ENCODE assay signal across 17 cellular contexts in genomic region chr9:134755221-134755907, GRCh38.
DNase-seq lines count a peak whose midpoint lies in the region; ATAC-seq and TF ChIP-seq lines count a peak whose summit lies in the region.
"Had no signal": no experiment of that assay in that cellular context is flagged by ENCODE, and none has a peak within 500 bp of the region (broad histone marks: within the 10 kb centered on the region; RNA-seq: fewer than 3 reads in every experiment).

No MANE protein-coding gene starts in this region.

- TF ChIP-seq CTCF in smooth muscle cell (IDR thresholded peaks at IDR 0.05; ENCODE audit: borderline replicate concordance, insufficient read depth, poor library complexity, severe bottlenecking) (no peak), left ventricle myocardium inferior (IDR thresholded peaks at IDR 0.05; ENCODE audit: borderline replicate concordance) (no peak)

- H3K27ac ChIP-seq in BLaER1 treated with 17β-estradiol and CSF1 and Interleukin-3, amounts not matched to agents 10 nM and 100 nM: no peak overlapping the region
- peak overlapping the region; percentile 75 for H3K27ac ChIP-seq in SJCRH30
- H3K27ac ChIP-seq in mesodermal cell (ENCODE audit: low read depth, low read length, severe bottlenecking): peak overlapping the region; percentile 1
- peak overlapping the region; percentile 74 for H3K27ac ChIP-seq in smooth muscle cell (ENCODE audit: low read depth)
- no peak overlapping the region for H3K27ac ChIP-seq in left ventricle myocardium inferior (replicated peaks)
- H3K27ac ChIP-seq: C4-2B had no signal

- H3K9me3 ChIP-seq in BLaER1 treated with 17β-estradiol and CSF1 and Interleukin-3, amounts not matched to agents 10 nM and 100 nM (replicated peaks in 1 of 11): no peaks in the 10 kb centered on the region
- H3K9me3 ChIP-seq in SJCRH30 (replicated peaks) (no peaks in the 10 kb centered on the region), mesodermal cell (ENCODE audit: control insufficient read depth, low read length) (no peaks in the 10 kb centered on the region), smooth muscle cell (replicated peaks; ENCODE audit: low read depth) (no peaks in the 10 kb centered on the region), left ventricle myocardium inferior (replicated peaks) (no peaks in the 10 kb centered on the region)

- ATAC-seq in GM21737 (IDR thresholded peaks at IDR 0.05; ENCODE audit: unreplicated experiment): no peak
- ATAC-seq: CD8-positive, alpha-beta T cell had no signal

- H2AFZ ChIP-seq in smooth muscle cell (ENCODE audit: low read depth): no peak overlapping the region

- H3K36me3 ChIP-seq in BLaER1 treated with 17β-estradiol and CSF1 and Interleukin-3, amounts not matched to agents 10 nM and 100 nM: peaks cover 0 to 7% (median 0%) of the 10 kb centered on the region in 11 experiments; a peak in 4 of 22 replicates
- 0 out of 2 replicates have a peak, but pooled peaks cover 4% of the 10 kb centered on the region for H3K36me3 ChIP-seq in SJCRH30
- H3K36me3 ChIP-seq in mesodermal cell (ENCODE audit: control insufficient read depth, insufficient read depth, low read length): peaks cover 94% of the 10 kb centered on the region
- peaks cover 3% of the 10 kb centered on the region for H3K36me3 ChIP-seq in smooth muscle cell (ENCODE audit: low read depth)
- H3K36me3 ChIP-seq in left ventricle myocardium inferior: peaks cover 6% of the 10 kb centered on the region

- peaks cover 39% of the 10 kb centered on the region for H3K79me2 ChIP-seq in smooth muscle cell (ENCODE audit: low read depth)

- peaks cover 0 to 75% (median 0%) of the 10 kb centered on the region in 11 experiments; a peak in 7 of 22 replicates for H3K27me3 ChIP-seq in BLaER1 treated with 17β-estradiol and CSF1 and Interleukin-3, amounts not matched to agents 10 nM and 100 nM
- H3K27me3 ChIP-seq in SJCRH30 (no peaks in the 10 kb centered on the region), smooth muscle cell (ENCODE audit: low read depth) (no peaks in the 10 kb centered on the region), left ventricle myocardium inferior (ENCODE audit: low read depth) (no peaks in the 10 kb centered on the region)

- H4K20me1 ChIP-seq in BLaER1 treated with 17β-estradiol and CSF1 and Interleukin-3, amounts not matched to agents 10 nM and 100 nM: peaks cover 0 to 66% (median 50%) of the 10 kb centered on the region in 11 experiments; a peak in 17 of 22 replicates
- H4K20me1 ChIP-seq in smooth muscle cell (ENCODE audit: low read depth): peaks cover 100% of the 10 kb centered on the region

- peaks cover 23 to 97% (median 75%) of the 10 kb centered on the region in 10 experiments; a peak in 19 of 20 replicates for H3K4me1 ChIP-seq in BLaER1 treated with 17β-estradiol and CSF1 and Interleukin-3, amounts not matched to agents 10 nM and 100 nM
- H3K4me1 ChIP-seq in SJCRH30: peaks cover 37% of the 10 kb centered on the region
- no peaks in the 10 kb centered on the region for H3K4me1 ChIP-seq in mesodermal cell (ENCODE audit: control insufficient read depth, insufficient read depth, low read length, poor library complexity, severe bottlenecking)
- no peaks in the 10 kb centered on the region for H3K4me1 ChIP-seq in smooth muscle cell (ENCODE audit: low read depth)
- H3K4me1 ChIP-seq in left ventricle myocardium inferior: no peaks in the 10 kb centered on the region

- peak overlapping the region in 7 of 11 experiments; percentile 78 to 95 (median 90); a peak in 8 of 22 replicates for H3K4me2 ChIP-seq in BLaER1 treated with 17β-estradiol and CSF1 and Interleukin-3, amounts not matched to agents 10 nM and 100 nM
- H3K4me2 ChIP-seq in smooth muscle cell: no peak overlapping the region

- H3K9ac ChIP-seq in BLaER1 treated with 17β-estradiol and CSF1 and Interleukin-3, amounts not matched to agents 10 nM and 100 nM: no peak overlapping the region
- no peak overlapping the region for H3K9ac ChIP-seq in smooth muscle cell (ENCODE audit: low read depth)

- intact Hi-C loops in left ventricle myocardium inferior (cut with micrococcal nuclease): no loop called here

- DNase-seq in SJCRH30: no peak
- no peak for DNase-seq in smooth muscle cell (lab: John Stamatoyannopoulos, UW; ENCODE audit: unreplicated experiment)
- DNase-seq in amniotic stem cell (lab: John Stamatoyannopoulos, UW): no peak
- DNase-seq in left ventricle myocardium inferior: no peak
- DNase-seq: ACHN; CD8-positive, alpha-beta T cell; COR-L47; DMS153; DMS79 treated with DMSO at 0.1 percent for 48 hours; EL; GDM1; HCEC 1CT; IMR-90 had no signal

- WGBS in mesodermal cell (ENCODE audit: insufficient coverage in 2 of 2), 2 experiments: 92 to 93% methylated on average over 9 of the region's 14 CpGs
- WGBS in smooth muscle cell (ENCODE audit: low lambda C conversion rate): 93% methylated on average over 14 of the region's 14 CpGs

- H3K4me3 ChIP-seq in BLaER1 treated with 17β-estradiol and CSF1 and Interleukin-3, amounts not matched to agents 10 nM and 100 nM: no peak overlapping the region
- H3K4me3 ChIP-seq in SJCRH30 (no peak overlapping the region), mesodermal cell (ENCODE audit: extremely low read depth, insufficient read depth, low read length, poor library complexity, severe bottlenecking) (no peak overlapping the region), smooth muscle cell (no peak overlapping the region), left ventricle myocardium inferior (no peak overlapping the region)

- H3F3A ChIP-seq in smooth muscle cell (ENCODE audit: low read depth): peaks cover 87% of the 10 kb centered on the region

Comparison
In these comparisons a context has a peak if more than half of its experiments do, and no peak if none do; other contexts are left out.
1. H3K27ac ChIP-seq: peak in SJCRH30 (single experiment), mesodermal cell (single experiment) and smooth muscle cell (single experiment); none in BLaER1 treated with 17β-estradiol and CSF1 and Interleukin-3, amounts not matched to agents 10 nM and 100 nM (0 of 11) and left ventricle myocardium inferior (single experiment).